Comparison of ENCODE assay signal across 1 cellular context in the genomic region with DNA sequence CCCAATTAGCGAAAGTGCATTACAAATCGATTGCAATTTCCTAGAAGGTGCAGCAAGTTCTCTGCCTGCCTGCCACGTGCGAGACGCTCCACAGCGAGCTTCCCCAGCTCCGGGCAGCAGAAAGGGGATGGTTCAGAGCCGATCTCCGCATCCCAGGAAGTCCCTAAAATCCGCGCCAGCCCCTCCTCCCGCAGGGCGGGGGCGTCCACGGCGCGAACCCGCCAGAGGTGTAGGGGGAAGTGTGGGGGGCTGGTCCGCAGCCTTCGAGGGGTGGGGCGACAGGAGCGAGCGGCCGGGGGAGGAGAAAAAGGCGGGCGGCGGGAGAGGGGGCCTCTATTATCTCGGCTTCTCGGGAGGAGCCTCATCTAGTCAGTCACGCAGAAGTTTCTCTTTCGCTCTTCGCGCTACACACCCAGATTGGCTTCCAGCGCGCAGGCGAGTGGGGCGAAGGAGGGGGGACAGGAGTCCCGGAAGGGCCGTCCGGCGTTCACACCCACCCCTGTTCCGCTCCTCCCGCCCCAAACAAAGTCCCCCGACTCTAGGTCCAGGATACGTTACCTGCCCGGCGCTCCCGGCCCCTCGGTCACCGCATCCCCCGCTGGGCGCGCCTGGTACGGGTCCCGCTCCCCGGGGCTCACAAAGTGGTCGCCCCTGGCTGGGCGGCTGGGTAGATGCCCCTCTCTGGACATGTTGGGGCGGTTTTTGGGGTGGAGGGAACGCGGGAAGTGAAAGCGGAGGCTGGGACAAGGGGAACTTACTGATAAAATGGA.
TF ChIP-seq lines count a peak whose summit lies in the region.

No MANE protein-coding gene starts in this region.

TF ChIP-seq in WTC11, 78 proteins besides CTCF, POLR2A, EP300 and RAD21 (continued from another document):
- TF ChIP-seq, protein P1, sequence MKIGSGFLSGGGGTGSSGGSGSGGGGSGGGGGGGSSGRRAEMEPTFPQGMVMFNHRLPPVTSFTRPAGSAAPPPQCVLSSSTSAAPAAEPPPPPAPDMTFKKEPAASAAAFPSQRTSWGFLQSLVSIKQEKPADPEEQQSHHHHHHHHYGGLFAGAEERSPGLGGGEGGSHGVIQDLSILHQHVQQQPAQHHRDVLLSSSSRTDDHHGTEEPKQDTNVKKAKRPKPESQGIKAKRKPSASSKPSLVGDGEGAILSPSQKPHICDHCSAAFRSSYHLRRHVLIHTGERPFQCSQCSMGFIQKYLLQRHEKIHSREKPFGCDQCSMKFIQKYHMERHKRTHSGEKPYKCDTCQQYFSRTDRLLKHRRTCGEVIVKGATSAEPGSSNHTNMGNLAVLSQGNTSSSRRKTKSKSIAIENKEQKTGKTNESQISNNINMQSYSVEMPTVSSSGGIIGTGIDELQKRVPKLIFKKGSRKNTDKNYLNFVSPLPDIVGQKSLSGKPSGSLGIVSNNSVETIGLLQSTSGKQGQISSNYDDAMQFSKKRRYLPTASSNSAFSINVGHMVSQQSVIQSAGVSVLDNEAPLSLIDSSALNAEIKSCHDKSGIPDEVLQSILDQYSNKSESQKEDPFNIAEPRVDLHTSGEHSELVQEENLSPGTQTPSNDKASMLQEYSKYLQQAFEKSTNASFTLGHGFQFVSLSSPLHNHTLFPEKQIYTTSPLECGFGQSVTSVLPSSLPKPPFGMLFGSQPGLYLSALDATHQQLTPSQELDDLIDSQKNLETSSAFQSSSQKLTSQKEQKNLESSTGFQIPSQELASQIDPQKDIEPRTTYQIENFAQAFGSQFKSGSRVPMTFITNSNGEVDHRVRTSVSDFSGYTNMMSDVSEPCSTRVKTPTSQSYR (CRISPR knock-in tag; IDR thresholded peaks at IDR 0.05), result 0 out of 2 replicates have a peak, but pooled peaks have one; percentile 29
